Comparison of ENCODE assay signal across 1 cellular context in genomic region chr20:44596876-44597275, GRCh38.
TF ChIP-seq lines count a peak whose summit lies in the region.

No MANE protein-coding gene starts in this region.

TF ChIP-seq in H1, 55 proteins besides CTCF, POLR2A, EP300 and RAD21:
- TF ChIP-seq SIX5 (IDR thresholded peaks at IDR 0.05; ENCODE audit: low read depth, low read length): no peak
- TF ChIP-seq PHF8 (conservative IDR thresholded peaks at IDR 0.05; ENCODE audit: low read depth, low read length): no peak
- no peak for TF ChIP-seq CHD2 (IDR thresholded peaks at IDR 0.05; ENCODE audit: low read length)
- no peak for TF ChIP-seq SIRT6 (IDR thresholded peaks at IDR 0.05; ENCODE audit: low read length)
- no peak for TF ChIP-seq SUZ12 (IDR thresholded peaks at IDR 0.05; ENCODE audit: low read length)
- no peak for TF ChIP-seq SP4 (IDR thresholded peaks at IDR 0.05; ENCODE audit: low read length)
- no peak for TF ChIP-seq RFX5 (IDR thresholded peaks at IDR 0.05; ENCODE audit: borderline replicate concordance, low read depth, low read length)
- no peak for TF ChIP-seq TBP (IDR thresholded peaks at IDR 0.05; ENCODE audit: low read depth, low read length)
- no peak for TF ChIP-seq USF2 (IDR thresholded peaks at IDR 0.05; ENCODE audit: low read length)
- TF ChIP-seq SIN3A (conservative IDR thresholded peaks at IDR 0.05 in 1 of 2, IDR thresholded peaks at IDR 0.05 in 1 of 2; ENCODE audit: low read depth in 1 of 2, low read length in 2 of 2): no peak
- TF ChIP-seq SP1 (IDR thresholded peaks at IDR 0.05; ENCODE audit: low read depth, low read length): no peak
- no peak for TF ChIP-seq SRF (IDR thresholded peaks at IDR 0.05; ENCODE audit: low read depth, low read length)
- TF ChIP-seq JUN (IDR thresholded peaks at IDR 0.05; ENCODE audit: low read depth, low read length): no peak
- no peak for TF ChIP-seq TEAD4 (IDR thresholded peaks at IDR 0.05; ENCODE audit: low read depth, low read length)
- no peak for TF ChIP-seq CHD1 (IDR thresholded peaks at IDR 0.05; ENCODE audit: low read depth, low read length)
- no peak for TF ChIP-seq RXRA (IDR thresholded peaks at IDR 0.05; ENCODE audit: insufficient read depth, low read depth, low read length)
- TF ChIP-seq TAF7 (optimal IDR thresholded peaks at IDR 0.05; ENCODE audit: borderline replicate concordance, low read depth, low read length): no peak
TF ChIP-seq in H1: peak in this region for 0.
